In genomic region chr3:142180761-142181362, GRCh38 we compare ENCODE assay signal across 8 cellular contexts. TPM values are rescaled to one million over a fixed set of nuclear protein-coding genes. Genes with fewer than 3 reads are reported as not detected.
DNase-seq lines count a peak whose midpoint lies in the region; ATAC-seq and TF ChIP-seq lines count a peak whose summit lies in the region.

No MANE protein-coding gene starts in this region.

- H3K4me3 Mint-ChIP-seq in activated T-cell treated with anti-CD3 and anti-CD28 coated beads, Interleukin-2, amount 50 U/mL, for 24 hours = no peak overlapping the region

- no peak for ATAC-seq in HG02571 (IDR thresholded peaks at IDR 0.05; ENCODE audit: unreplicated experiment)
- no peak for ATAC-seq in GM21526 (IDR thresholded peaks at IDR 0.05; ENCODE audit: low FRiP score, unreplicated experiment)

- 89% methylated on average over 6 of the region's 6 CpGs for WGBS in hepatocyte (ENCODE audit: low lambda C conversion rate, missing lambda C conversion rate)

- TF ChIP-seq CTCF in hepatocyte (IDR thresholded peaks at IDR 0.05; ENCODE audit: poor library complexity) = peak; percentile 50

- no peaks in the 10 kb centered on the region for H4K20me1 ChIP-seq in hepatocyte (ENCODE audit: insufficient read depth, poor library complexity, severe bottlenecking)

- no peaks in the 10 kb centered on the region for H3K27me3 ChIP-seq in hepatocyte

- peak; percentile 12 for DNase-seq in activated naive CD4-positive, alpha-beta T cell treated with Interleukin-2 at 50 U/mL for 16 hours
- DNase-seq in activated naive CD4-positive, alpha-beta T cell treated with anti-CD3 and anti-CD28 coated beads, Interleukin-2, amount 50 U/mL, for 16 hours = no peak
- DNase-seq in M059J (ENCODE audit: low read depth) = peak; percentile 41
- peak; percentile 35 for DNase-seq in activated T-cell treated with anti-CD3 and anti-CD28 coated beads, Interleukin-2, amount 50 U/mL, for 24 hours
- DNase-seq in hepatocyte (ENCODE audit: low spot score) = peak; percentile 42
- DNase-seq in stimulated activated CD4-positive, alpha-beta T cell treated with anti-CD3 and anti-CD28 coated beads, Interleukin-4, amount 100 ng/mL, for 24 hours = peak; percentile 10

- no peaks in the 10 kb centered on the region for H3K79me2 ChIP-seq in hepatocyte

- no peak overlapping the region for H3K27ac ChIP-seq in hepatocyte

- H3K27ac Mint-ChIP-seq in activated T-cell treated with anti-CD3 and anti-CD28 coated beads, Interleukin-2, amount 50 U/mL, for 24 hours = no peak overlapping the region

- no peaks in the 10 kb centered on the region for H3K9me3 ChIP-seq in hepatocyte (ENCODE audit: low read depth)

- no peaks in the 10 kb centered on the region for H3K4me1 ChIP-seq in hepatocyte (ENCODE audit: insufficient read depth)

- H3K9me2 ChIP-seq in hepatocyte (replicated peaks; ENCODE audit: insufficient read depth) = no peaks in the 10 kb centered on the region

- H3K27me3 Mint-ChIP-seq in activated T-cell treated with anti-CD3 and anti-CD28 coated beads, Interleukin-2, amount 50 U/mL, for 24 hours = no peaks in the 10 kb centered on the region

- H3K9me3 Mint-ChIP-seq in activated T-cell treated with anti-CD3 and anti-CD28 coated beads, Interleukin-2, amount 50 U/mL, for 24 hours = no peaks in the 10 kb centered on the region

- no peaks in the 10 kb centered on the region for H3K36me3 ChIP-seq in hepatocyte (replicated peaks; ENCODE audit: insufficient read depth, low read depth)

- no peaks in the 10 kb centered on the region for H3K4me1 Mint-ChIP-seq in activated T-cell treated with anti-CD3 and anti-CD28 coated beads, Interleukin-2, amount 50 U/mL, for 24 hours (ENCODE audit: low read depth)

- H3K4me2 ChIP-seq in hepatocyte = no peak overlapping the region

- H3K36me3 Mint-ChIP-seq in activated T-cell treated with anti-CD3 and anti-CD28 coated beads, Interleukin-2, amount 50 U/mL, for 24 hours (ENCODE audit: low read depth) = peaks cover 55% of the 10 kb centered on the region

- no peak overlapping the region for H3K4me3 ChIP-seq in hepatocyte

- no peak overlapping the region for H2AFZ ChIP-seq in hepatocyte

RNA-seq across cellular contexts. Expression of gene TFDP2, which starts 31.5 kb away (rescaled TPM):
- 59.0 and 91.1 TPM in 2 replicates for total RNA-seq in M059J (2014; rRNA removed; shearing (Covaris generic))
- total RNA-seq in hepatocyte = 46.0 and 61.6 TPM in 2 replicates
- 57.6 and 64.6 TPM in 2 replicates for polyA plus RNA-seq in hepatocyte

RNA-seq across cellular contexts. Expression of gene GK5, which starts 44.5 kb away (rescaled TPM):
- 5.0 and 14.2 TPM in 2 replicates for total RNA-seq in M059J (2014; rRNA removed; shearing (Covaris generic))
- 10.0 and 20.9 TPM in 2 replicates for total RNA-seq in hepatocyte
- polyA plus RNA-seq in hepatocyte = 9.1 TPM in 2 replicates
